ENCODE assay signal across 1 cellular context in the genomic region with DNA sequence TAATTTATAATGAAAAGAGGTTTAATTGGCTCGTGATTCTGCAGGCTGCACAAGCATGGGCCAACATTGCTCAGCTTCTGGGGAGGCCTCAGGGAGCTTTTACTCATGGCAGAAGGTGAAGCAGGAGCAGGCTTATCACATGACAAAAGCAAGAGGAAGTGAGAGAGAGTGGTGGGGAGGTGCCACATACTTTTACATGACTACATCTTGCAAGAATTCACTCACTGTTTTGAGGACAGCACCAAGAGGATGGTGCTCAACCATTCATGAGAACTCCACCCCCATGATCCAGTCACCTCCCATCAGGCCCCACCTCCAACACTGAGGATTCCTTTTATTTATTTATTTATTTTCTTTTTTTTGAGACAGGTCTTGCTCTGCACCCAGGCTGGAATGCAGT.
TF ChIP-seq lines count a peak whose summit lies in the region.

No MANE protein-coding gene starts in this region.

TF ChIP-seq in HepG2, 621 proteins besides CTCF, POLR2A, EP300 and RAD21:
- TF ChIP-seq, protein P1, sequence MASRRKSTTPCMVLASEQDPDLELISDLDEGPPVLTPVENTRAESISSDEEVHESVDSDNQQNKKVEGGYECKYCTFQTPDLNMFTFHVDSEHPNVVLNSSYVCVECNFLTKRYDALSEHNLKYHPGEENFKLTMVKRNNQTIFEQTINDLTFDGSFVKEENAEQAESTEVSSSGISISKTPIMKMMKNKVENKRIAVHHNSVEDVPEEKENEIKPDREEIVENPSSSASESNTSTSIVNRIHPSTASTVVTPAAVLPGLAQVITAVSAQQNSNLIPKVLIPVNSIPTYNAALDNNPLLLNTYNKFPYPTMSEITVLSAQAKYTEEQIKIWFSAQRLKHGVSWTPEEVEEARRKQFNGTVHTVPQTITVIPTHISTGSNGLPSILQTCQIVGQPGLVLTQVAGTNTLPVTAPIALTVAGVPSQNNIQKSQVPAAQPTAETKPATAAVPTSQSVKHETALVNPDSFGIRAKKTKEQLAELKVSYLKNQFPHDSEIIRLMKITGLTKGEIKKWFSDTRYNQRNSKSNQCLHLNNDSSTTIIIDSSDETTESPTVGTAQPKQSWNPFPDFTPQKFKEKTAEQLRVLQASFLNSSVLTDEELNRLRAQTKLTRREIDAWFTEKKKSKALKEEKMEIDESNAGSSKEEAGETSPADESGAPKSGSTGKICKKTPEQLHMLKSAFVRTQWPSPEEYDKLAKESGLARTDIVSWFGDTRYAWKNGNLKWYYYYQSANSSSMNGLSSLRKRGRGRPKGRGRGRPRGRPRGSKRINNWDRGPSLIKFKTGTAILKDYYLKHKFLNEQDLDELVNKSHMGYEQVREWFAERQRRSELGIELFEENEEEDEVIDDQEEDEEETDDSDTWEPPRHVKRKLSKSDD (CRISPR knock-in tag; IDR thresholded peaks at IDR 0.05; ENCODE audit: low read depth), result no peak
- TF ChIP-seq, protein P2, sequence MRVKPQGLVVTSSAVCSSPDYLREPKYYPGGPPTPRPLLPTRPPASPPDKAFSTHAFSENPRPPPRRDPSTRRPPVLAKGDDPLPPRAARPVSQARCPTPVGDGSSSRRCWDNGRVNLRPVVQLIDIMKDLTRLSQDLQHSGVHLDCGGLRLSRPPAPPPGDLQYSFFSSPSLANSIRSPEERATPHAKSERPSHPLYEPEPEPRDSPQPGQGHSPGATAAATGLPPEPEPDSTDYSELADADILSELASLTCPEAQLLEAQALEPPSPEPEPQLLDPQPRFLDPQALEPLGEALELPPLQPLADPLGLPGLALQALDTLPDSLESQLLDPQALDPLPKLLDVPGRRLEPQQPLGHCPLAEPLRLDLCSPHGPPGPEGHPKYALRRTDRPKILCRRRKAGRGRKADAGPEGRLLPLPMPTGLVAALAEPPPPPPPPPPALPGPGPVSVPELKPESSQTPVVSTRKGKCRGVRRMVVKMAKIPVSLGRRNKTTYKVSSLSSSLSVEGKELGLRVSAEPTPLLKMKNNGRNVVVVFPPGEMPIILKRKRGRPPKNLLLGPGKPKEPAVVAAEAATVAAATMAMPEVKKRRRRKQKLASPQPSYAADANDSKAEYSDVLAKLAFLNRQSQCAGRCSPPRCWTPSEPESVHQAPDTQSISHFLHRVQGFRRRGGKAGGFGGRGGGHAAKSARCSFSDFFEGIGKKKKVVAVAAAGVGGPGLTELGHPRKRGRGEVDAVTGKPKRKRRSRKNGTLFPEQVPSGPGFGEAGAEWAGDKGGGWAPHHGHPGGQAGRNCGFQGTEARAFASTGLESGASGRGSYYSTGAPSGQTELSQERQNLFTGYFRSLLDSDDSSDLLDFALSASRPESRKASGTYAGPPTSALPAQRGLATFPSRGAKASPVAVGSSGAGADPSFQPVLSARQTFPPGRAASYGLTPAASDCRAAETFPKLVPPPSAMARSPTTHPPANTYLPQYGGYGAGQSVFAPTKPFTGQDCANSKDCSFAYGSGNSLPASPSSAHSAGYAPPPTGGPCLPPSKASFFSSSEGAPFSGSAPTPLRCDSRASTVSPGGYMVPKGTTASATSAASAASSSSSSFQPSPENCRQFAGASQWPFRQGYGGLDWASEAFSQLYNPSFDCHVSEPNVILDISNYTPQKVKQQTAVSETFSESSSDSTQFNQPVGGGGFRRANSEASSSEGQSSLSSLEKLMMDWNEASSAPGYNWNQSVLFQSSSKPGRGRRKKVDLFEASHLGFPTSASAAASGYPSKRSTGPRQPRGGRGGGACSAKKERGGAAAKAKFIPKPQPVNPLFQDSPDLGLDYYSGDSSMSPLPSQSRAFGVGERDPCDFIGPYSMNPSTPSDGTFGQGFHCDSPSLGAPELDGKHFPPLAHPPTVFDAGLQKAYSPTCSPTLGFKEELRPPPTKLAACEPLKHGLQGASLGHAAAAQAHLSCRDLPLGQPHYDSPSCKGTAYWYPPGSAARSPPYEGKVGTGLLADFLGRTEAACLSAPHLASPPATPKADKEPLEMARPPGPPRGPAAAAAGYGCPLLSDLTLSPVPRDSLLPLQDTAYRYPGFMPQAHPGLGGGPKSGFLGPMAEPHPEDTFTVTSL (CRISPR knock-in tag; IDR thresholded peaks at IDR 0.05; ENCODE audit: borderline replicate concordance), result no peak
- TF ChIP-seq, protein P3, sequence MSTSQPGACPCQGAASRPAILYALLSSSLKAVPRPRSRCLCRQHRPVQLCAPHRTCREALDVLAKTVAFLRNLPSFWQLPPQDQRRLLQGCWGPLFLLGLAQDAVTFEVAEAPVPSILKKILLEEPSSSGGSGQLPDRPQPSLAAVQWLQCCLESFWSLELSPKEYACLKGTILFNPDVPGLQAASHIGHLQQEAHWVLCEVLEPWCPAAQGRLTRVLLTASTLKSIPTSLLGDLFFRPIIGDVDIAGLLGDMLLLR (CRISPR knock-in tag; IDR thresholded peaks at IDR 0.05), result no peak
